10 cellular contexts compared by ENCODE assay signal in genomic region chr16:53664724-53665345, GRCh38. TPM values are rescaled to one million over a fixed set of nuclear protein-coding genes. Genes with fewer than 3 reads are reported as not detected.
DNase-seq lines count a peak whose midpoint lies in the region; ATAC-seq and TF ChIP-seq lines count a peak whose summit lies in the region.
"Had no signal": no experiment of that assay in that cellular context is flagged by ENCODE, and none has a peak within 500 bp of the region (broad histone marks: within the 10 kb centered on the region; RNA-seq: fewer than 3 reads in every experiment).

No MANE protein-coding gene starts in this region.

- H3K9me3 Mint-ChIP-seq in MCF 10A (ENCODE audit: unreplicated experiment) (no peaks in the 10 kb centered on the region), T-cell (no peaks in the 10 kb centered on the region)
- H3K9me3 Mint-ChIP-seq: activated naive CD8-positive, alpha-beta T cell treated with anti-CD3 and anti-CD28 coated beads, Interleukin-2, amount 10 ng/mL, durations not matched to agents 7 days and 5 days; IgD-negative memory B cell had no signal

- H3K36me3 Mint-ChIP-seq in MCF 10A (ENCODE audit: insufficient read depth, unreplicated experiment) (no peaks in the 10 kb centered on the region), T-cell (peaks cover 3% of the 10 kb centered on the region)
- H3K36me3 Mint-ChIP-seq: activated naive CD8-positive, alpha-beta T cell treated with anti-CD3 and anti-CD28 coated beads, Interleukin-2, amount 10 ng/mL, durations not matched to agents 7 days and 5 days; IgD-negative memory B cell had no signal

- H3K27ac Mint-ChIP-seq in MCF 10A (ENCODE audit: low read depth, unreplicated experiment) (no peak overlapping the region), T-cell (no peak overlapping the region)
- H3K27ac Mint-ChIP-seq: activated naive CD8-positive, alpha-beta T cell treated with anti-CD3 and anti-CD28 coated beads, Interleukin-2, amount 10 ng/mL, durations not matched to agents 7 days and 5 days; IgD-negative memory B cell had no signal

- DNase-seq in BJ (ENCODE audit: low read depth): peak; percentile 91
- DNase-seq in MV-4-11 (lab: John Stamatoyannopoulos, UW): peak; percentile 26
- peak; percentile 11 for DNase-seq in hepatic stellate cell (ENCODE audit: low spot score)
- DNase-seq in MCF 10A (ENCODE audit: unreplicated experiment): no peak
- no peak for DNase-seq in T-cell
- DNase-seq in NCI-H226: no peak
- DNase-seq: activated naive CD8-positive, alpha-beta T cell treated with anti-CD3 and anti-CD28 coated beads, Interleukin-2, amount 10 ng/mL, durations not matched to agents 7 days and 5 days had no signal

- intact Hi-C loops in MCF 10A (cut with micrococcal nuclease): no loop called here

- H3K4me3 Mint-ChIP-seq in MCF 10A (ENCODE audit: unreplicated experiment): no peak overlapping the region
- no peak overlapping the region for H3K4me3 Mint-ChIP-seq in T-cell
- H3K4me3 Mint-ChIP-seq: activated naive CD8-positive, alpha-beta T cell treated with anti-CD3 and anti-CD28 coated beads, Interleukin-2, amount 10 ng/mL, durations not matched to agents 7 days and 5 days; IgD-negative memory B cell had no signal

- H3K27me3 Mint-ChIP-seq in MCF 10A (ENCODE audit: insufficient read depth, unreplicated experiment) (no peaks in the 10 kb centered on the region), T-cell (no peaks in the 10 kb centered on the region)
- H3K27me3 Mint-ChIP-seq: activated naive CD8-positive, alpha-beta T cell treated with anti-CD3 and anti-CD28 coated beads, Interleukin-2, amount 10 ng/mL, durations not matched to agents 7 days and 5 days; IgD-negative memory B cell had no signal

- BruUV-seq in MCF 10A (replicated peaks; lab: Mats Ljungman, UMichigan): no TSS peak

- no peaks in the 10 kb centered on the region for H3K27me3 ChIP-seq in BJ (ENCODE audit: control insufficient read depth, insufficient read depth, low read length)

- TF ChIP-seq CTCF in BJ (IDR thresholded peaks at IDR 0.05; ENCODE audit: insufficient read depth, low read depth, low read length) (no peak), MCF 10A (IDR thresholded peaks at IDR 0.05; ENCODE audit: unreplicated experiment) (no peak)

- ATAC-seq in GM21360 (IDR thresholded peaks at IDR 0.05; ENCODE audit: unreplicated experiment): peak; percentile 70
- no peak for ATAC-seq in GM21528 (IDR thresholded peaks at IDR 0.05; ENCODE audit: low FRiP score, unreplicated experiment)
- no peak for ATAC-seq in T-cell (replicated peaks in 1 of 4)

- H3K36me3 ChIP-seq in BJ (ENCODE audit: control insufficient read depth, insufficient read depth, low read length): no peaks in the 10 kb centered on the region

- no peaks in the 10 kb centered on the region for H3K4me1 Mint-ChIP-seq in MCF 10A (ENCODE audit: insufficient read depth, unreplicated experiment)
- peaks cover 0 to 3% (median 0%) of the 10 kb centered on the region in 3 donors for H3K4me1 Mint-ChIP-seq in T-cell
- H3K4me1 Mint-ChIP-seq: activated naive CD8-positive, alpha-beta T cell treated with anti-CD3 and anti-CD28 coated beads, Interleukin-2, amount 10 ng/mL, durations not matched to agents 7 days and 5 days; IgD-negative memory B cell had no signal

- CTCF ChIA-PET in BJ (lab: Yijun Ruan, JAX): interaction anchor here (1.1 to 1.4 kb wide), 3 partner anchors 9 to 115 kb away, joined by 3 to 5 read pairs (median 3); no protein-coding TSS in a partner anchor
- CTCF ChIA-PET in MCF 10A (lab: Yijun Ruan, JAX): interaction anchor here (0.6 kb wide), 1 partner anchor 128 kb away, joined by 3 read pairs; no protein-coding TSS in a partner anchor
- CTCF ChIA-PET in T-cell (lab: Charles Lee): no interaction called here

- H3K4me3 ChIP-seq in BJ (ENCODE audit: low read depth, low read length): no peak overlapping the region

- POLR2A ChIA-PET in BJ (lab: Charles Lee) (interaction anchor here (0.7 to 0.8 kb wide), 2 partner anchors 18 to 38 kb away, joined by 6 to 9 read pairs; no protein-coding TSS in a partner anchor), MCF 10A (lab: Yijun Ruan, JAX) (interaction anchor here (1.1 kb wide), 1 partner anchor 8 kb away, joined by 4 read pairs; no protein-coding TSS in a partner anchor), T-cell (lab: Charles Lee) (interaction anchor here in 1 of 2 donors (0.6 kb wide), 1 partner anchor 96 kb away, joined by 5 read pairs; no protein-coding TSS in a partner anchor)

RNA-seq across cellular contexts. Expression of gene RPGRIP1L, which starts 38.8 kb away (rescaled TPM):
- 5.0 and 8.3 TPM in 2 replicates for polyA plus RNA-seq in BJ (2011; rRNA removed)
- polyA minus RNA-seq in BJ (2011; rRNA and poly(A)+ RNA removed): 6.7 and 8.3 TPM in 2 replicates
- total RNA-seq in MCF 10A (2022) (13.4 and 17.3 TPM in 2 replicates), T-cell (1 to 10 TPM; 3.7 to 5.6 (median 3.8) TPM)

RNA-seq across cellular contexts. Expression of gene FTO, which starts 39.1 kb away (rescaled TPM):
- 86.3 and 95.2 TPM in 2 replicates for polyA plus RNA-seq in BJ (2011; rRNA removed)
- 76.8 and 85.3 TPM in 2 replicates for polyA minus RNA-seq in BJ (2011; rRNA and poly(A)+ RNA removed)
- total RNA-seq in MCF 10A (2022) (55.0 and 67.7 TPM in 2 replicates), T-cell (10 to 100 TPM; 44.7 to 69.0 (median 46.0) TPM)

Comparison
In these comparisons a context has a peak if more than half of its experiments do, and no peak if none do; other contexts are left out.
1. DNase-seq: peak in BJ (single experiment), MV-4-11 (single experiment) and hepatic stellate cell (single experiment); none in MCF 10A (single experiment), T-cell (0 of 34) and NCI-H226 (single experiment).
2. CTCF ChIA-PET loops: an anchor here in BJ (1.1 to 1.4 kb wide) and MCF 10A (0.6 kb wide); none called in T-cell.